9 cellular contexts compared by ENCODE assay signal in genomic region chr6:7542878-7543394, GRCh38. TPM values are rescaled to one million over a fixed set of nuclear protein-coding genes. Genes with fewer than 3 reads are reported as not detected.
A peak's percentile ranks its signal among the peaks of the same experiment; 100 is the strongest.
DNase-seq lines count a peak whose midpoint lies in the region; ATAC-seq and TF ChIP-seq lines count a peak whose summit lies in the region.
"Had no signal": no experiment of that assay in that cellular context is flagged by ENCODE, and none has a peak within 500 bp of the region (broad histone marks: within the 10 kb centered on the region; RNA-seq: fewer than 3 reads in every experiment).

No MANE protein-coding gene starts in this region.

- peak; percentile 54 for ATAC-seq in left lung
- ATAC-seq in GM21360 (IDR thresholded peaks at IDR 0.05; ENCODE audit: unreplicated experiment): no peak
- ATAC-seq: K562 had no signal

- peak; percentile 10 for DNase-seq in DMS153 treated with DMSO at 0.1 percent for 48 hours (lab: John Stamatoyannopoulos, UW; ENCODE audit: unreplicated experiment)
- DNase-seq in NCI-H1105 (lab: John Stamatoyannopoulos, UW): peak; percentile 54
- peak; percentile 89 for DNase-seq in colonic mucosa
- peak; percentile 41 to 84 for DNase-seq in left lung
- DNase-seq in tibial nerve (ENCODE audit: low spot score in 2 of 2): no peak
- no peak for DNase-seq in NCI-H1092 (lab: John Stamatoyannopoulos, UW)
- no peak for DNase-seq in stimulated activated naive CD4-positive, alpha-beta T cell (lab: John Stamatoyannopoulos, UW)

- TF ChIP-seq EP300 in tibial nerve (IDR thresholded peaks at IDR 0.05): no peak

- H3K4me1 ChIP-seq in colonic mucosa (no peaks in the 10 kb centered on the region), left lung (peaks cover 7 to 26% of the 10 kb centered on the region in 2 donors), tibial nerve (peaks cover 0 to 37% (median 12%) of the 10 kb centered on the region in 4 donors)

- H3K4me3 ChIP-seq in colonic mucosa (peak overlapping the region; percentile 60), left lung (peak overlapping the region; percentile 38 to 63), tibial nerve (peak overlapping the region; percentile 37 to 63 (median 58))
- H3K4me3 ChIP-seq: K562 had no signal

- WGBS in tibial nerve, 2 donors: 5 to 8% methylated on average over 19 to 28 of the region's 31 CpGs

- no peak for TF ChIP-seq CTCF in colonic mucosa (IDR thresholded peaks at IDR 0.05)
- no peak for TF ChIP-seq CTCF in left lung (IDR thresholded peaks at IDR 0.05)
- TF ChIP-seq CTCF in tibial nerve (IDR thresholded peaks at IDR 0.05): no peak

- H3K9me3 ChIP-seq in colonic mucosa (no peaks in the 10 kb centered on the region), left lung (no peaks in the 10 kb centered on the region), tibial nerve (no peaks in the 10 kb centered on the region)

- TF ChIP-seq POLR2A in tibial nerve (IDR thresholded peaks at IDR 0.05): no peak

- peak overlapping the region; percentile 81 to 93 for H3K9ac ChIP-seq in colonic mucosa (ENCODE audit: low read depth in 2 of 2, low read length in 2 of 2)

- no peaks in the 10 kb centered on the region for H3K27me3 ChIP-seq in colonic mucosa
- H3K27me3 ChIP-seq in left lung: peaks cover 60 to 93% of the 10 kb centered on the region in 2 donors
- H3K27me3 ChIP-seq in tibial nerve: peaks cover 0 to 93% of the 10 kb centered on the region in 2 donors

- intact Hi-C loops in colonic mucosa (cut with DNase I): no loop called here
- intact Hi-C loops in left lung (cut with DNase I): no loop called here

- H3K36me3 ChIP-seq in colonic mucosa (no peaks in the 10 kb centered on the region), left lung (no peaks in the 10 kb centered on the region), tibial nerve (no peaks in the 10 kb centered on the region)

- H3K27ac ChIP-seq in colonic mucosa (peak overlapping the region; percentile 84), left lung (peak overlapping the region in 1 of 2 donors; percentile 41), tibial nerve (peak overlapping the region in 2 of 4 donors; percentile 55 to 83)

RNA-seq across cellular contexts. Expression of gene DSP, which starts 1.5 kb away (rescaled TPM):
- total RNA-seq in colonic mucosa (100 to 1,000 TPM; 201 to 250 TPM), left lung (10 to 100 TPM; 15.1 to 29.2 TPM), tibial nerve (1 to 10 TPM; 3.5 to 6.0 (median 4.7) TPM)

RNA-seq across cellular contexts. Expression of gene SNRNP48, which starts 47.1 kb away (rescaled TPM):
- 10 to 100 TPM; 13.8 to 14.6 TPM for total RNA-seq in colonic mucosa
- 10 to 100 TPM in 1 of 2 donors, 1 to 10 TPM in 1; 7.6 to 11.6 TPM for total RNA-seq in left lung
- total RNA-seq in tibial nerve: 10 to 100 TPM in 2 of 4 donors, 1 to 10 TPM in 2; 7.8 to 15.7 (median 11.8) TPM

Comparison
In these comparisons a context has a peak if more than half of its experiments do, and no peak if none do; other contexts are left out.
1. DNase-seq: peak in DMS153 treated with DMSO at 0.1 percent for 48 hours (single experiment), NCI-H1105 (single experiment), colonic mucosa (single experiment) and left lung (2 of 2); none in tibial nerve (0 of 2), NCI-H1092 (single experiment) and stimulated activated naive CD4-positive, alpha-beta T cell (0 of 6).
2. RNA of gene DSP, which starts 1.5 kb away (total RNA-seq): 201 to 250 TPM in colonic mucosa; 15.1 to 29.2 TPM in left lung and 3.5 to 6.0 TPM in tibial nerve; every median in the first group is over 4 times any median in the second.
3. Peak in every context shown above with its lines, with median percentiles within 50 percentile points of each other: H3K4me3 ChIP-seq.